6 cellular contexts compared by ENCODE assay signal in the genomic region with DNA sequence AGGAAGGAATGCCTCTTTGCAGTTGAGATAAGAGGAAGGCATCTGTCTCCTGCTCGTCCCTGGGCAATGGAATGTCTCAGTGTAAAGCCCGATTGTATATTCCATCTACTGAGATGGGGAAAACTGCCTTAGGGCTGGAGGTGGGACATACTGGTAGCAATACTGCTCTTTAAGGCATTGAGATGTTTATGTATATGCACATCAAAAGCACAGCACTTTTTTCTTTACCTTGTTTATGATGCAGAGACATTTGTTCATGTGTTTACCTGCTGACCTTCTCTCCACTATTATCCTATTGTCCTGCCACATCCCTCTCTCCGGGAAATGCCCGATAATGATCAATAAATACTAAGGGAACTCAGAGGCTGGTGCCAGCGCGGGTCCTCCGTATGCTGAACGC. TPM values are rescaled to one million over a fixed set of nuclear protein-coding genes. Genes with fewer than 3 reads are reported as not detected.
"Had no signal": no experiment of that assay in that cellular context is flagged by ENCODE, and none has a peak within 500 bp of the region (broad histone marks: within the 10 kb centered on the region; RNA-seq: fewer than 3 reads in every experiment).

No MANE protein-coding gene starts in this region.

RNA-seq across cellular contexts. Expression of gene DMRTC1B, which starts 43.1 kb away (rescaled TPM):
- total RNA-seq: H7, HFFc6, HT1080, IMR-90, K562 had no signal
- polyA plus RNA-seq: IMR-90 had no signal

RNA-seq across cellular contexts. Expression of gene FAM236B, which starts 48.8 kb away (rescaled TPM):
- total RNA-seq: H4, H7, HFFc6, HT1080, IMR-90, K562 had no signal
- polyA plus RNA-seq: IMR-90, K562 had no signal
